In genomic region chr12:88501976-88502938, GRCh38 we compare ENCODE assay signal across 1 cellular context.
TF ChIP-seq lines count a peak whose summit lies in the region.

No MANE protein-coding gene starts in this region.

TF ChIP-seq in WTC11, 78 proteins besides CTCF, POLR2A, EP300 and RAD21 (continued from another document):
- no peak for TF ChIP-seq ERG (CRISPR knock-in tag; IDR thresholded peaks at IDR 0.05)
- no peak for TF ChIP-seq FOXK1 (CRISPR knock-in tag; IDR thresholded peaks at IDR 0.05)
- TF ChIP-seq NR2C2 (CRISPR knock-in tag; IDR thresholded peaks at IDR 0.05): no peak
- TF ChIP-seq SMAD3 (CRISPR knock-in tag; IDR thresholded peaks at IDR 0.05; ENCODE audit: borderline replicate concordance): no peak
- TF ChIP-seq FOXP4 (CRISPR knock-in tag; IDR thresholded peaks at IDR 0.05): no peak
- TF ChIP-seq ZNF138 (CRISPR knock-in tag; conservative IDR thresholded peaks at IDR 0.05): no peak
- no peak for TF ChIP-seq OVOL2 (CRISPR knock-in tag; IDR thresholded peaks at IDR 0.05; ENCODE audit: borderline replicate concordance)
